In genomic region chr5:8247485-8247884, GRCh38 we compare ENCODE assay signal across 24 cellular contexts.
DNase-seq lines count a peak whose midpoint lies in the region; ATAC-seq, FAIRE-seq and TF ChIP-seq lines count a peak whose summit lies in the region.
"Had no signal": no experiment of that assay in that cellular context is flagged by ENCODE, and none has a peak within 500 bp of the region (broad histone marks: within the 10 kb centered on the region; RNA-seq: fewer than 3 reads in every experiment).

No MANE protein-coding gene starts in this region.

- H3K36me3 ChIP-seq in astrocyte (ENCODE audit: insufficient read depth, low read length), result no peaks in the 10 kb centered on the region
- no peaks in the 10 kb centered on the region for H3K36me3 ChIP-seq in neural progenitor cell

- H3K9me3 Mint-ChIP-seq in astrocyte (ENCODE audit: unreplicated experiment) (no peaks in the 10 kb centered on the region), neural progenitor cell (no peaks in the 10 kb centered on the region), mesothelial cell of epicardium (no peaks in the 10 kb centered on the region)
- H3K9me3 Mint-ChIP-seq in activated T-helper 17 cell treated with anti-CD3 and anti-CD28 coated beads, Interleukin-2, amount 50 U/mL, for 72 hours, result peaks cover 15% of the 10 kb centered on the region
- H3K9me3 Mint-ChIP-seq: activated naive CD8-positive, alpha-beta T cell treated with anti-CD3 and anti-CD28 coated beads, Interleukin-2, amount 10 ng/mL, durations not matched to agents 7 days and 5 days had no signal

- ATAC-seq in left colon, result no peak
- no peak for ATAC-seq in activated T-helper 17 cell treated with anti-CD3 and anti-CD28 coated beads, Interleukin-2, amount 50 U/mL, for 72 hours (replicated peaks)
- ATAC-seq: left lobe of liver had no signal

- H3K27me3 ChIP-seq in astrocyte (ENCODE audit: insufficient read depth, low read length), result no peaks in the 10 kb centered on the region
- H3K27me3 ChIP-seq in neural progenitor cell, result no peaks in the 10 kb centered on the region

- no peaks in the 10 kb centered on the region for H3K36me3 Mint-ChIP-seq in astrocyte (ENCODE audit: low read depth, unreplicated experiment)
- H3K36me3 Mint-ChIP-seq in neural progenitor cell, result no peaks in the 10 kb centered on the region
- no peaks in the 10 kb centered on the region for H3K36me3 Mint-ChIP-seq in activated T-helper 17 cell treated with anti-CD3 and anti-CD28 coated beads, Interleukin-2, amount 50 U/mL, for 72 hours (ENCODE audit: low read depth)
- no peaks in the 10 kb centered on the region for H3K36me3 Mint-ChIP-seq in mesothelial cell of epicardium
- H3K36me3 Mint-ChIP-seq: activated naive CD8-positive, alpha-beta T cell treated with anti-CD3 and anti-CD28 coated beads, Interleukin-2, amount 10 ng/mL, durations not matched to agents 7 days and 5 days; CD14-positive monocyte had no signal

- H3K27me3 Mint-ChIP-seq in astrocyte (ENCODE audit: low read depth, unreplicated experiment) (peaks cover 16% of the 10 kb centered on the region), neural progenitor cell (ENCODE audit: insufficient read depth, low read depth) (no peaks in the 10 kb centered on the region), mesothelial cell of epicardium (ENCODE audit: low read depth) (peaks cover 20% of the 10 kb centered on the region)
- H3K27me3 Mint-ChIP-seq in activated T-helper 17 cell treated with anti-CD3 and anti-CD28 coated beads, Interleukin-2, amount 50 U/mL, for 72 hours, result no peaks in the 10 kb centered on the region
- H3K27me3 Mint-ChIP-seq: activated naive CD8-positive, alpha-beta T cell treated with anti-CD3 and anti-CD28 coated beads, Interleukin-2, amount 10 ng/mL, durations not matched to agents 7 days and 5 days had no signal

- H3K9me3 ChIP-seq in astrocyte (ENCODE audit: insufficient read depth, low read depth, low read length) (no peaks in the 10 kb centered on the region), neural progenitor cell (ENCODE audit: low read depth) (no peaks in the 10 kb centered on the region)

- no peak overlapping the region for H2AFZ ChIP-seq in astrocyte (ENCODE audit: low read depth, low read length)
- H2AFZ ChIP-seq in neural progenitor cell (replicated peaks), result no peak overlapping the region

- H3K4me3 ChIP-seq in astrocyte (ENCODE audit: insufficient read depth, low read depth, low read length) (no peak overlapping the region), neural progenitor cell (no peak overlapping the region)
- H3K4me3 ChIP-seq: SK-N-MC, smooth muscle cell had no signal

- intact Hi-C loops in left colon (cut with DNase I, micrococcal nuclease), result no loop called here

- H3K4me3 Mint-ChIP-seq in astrocyte (ENCODE audit: unreplicated experiment) (no peak overlapping the region), neural progenitor cell (no peak overlapping the region), mesothelial cell of epicardium (no peak overlapping the region)
- no peak overlapping the region for H3K4me3 Mint-ChIP-seq in activated T-helper 17 cell treated with anti-CD3 and anti-CD28 coated beads, Interleukin-2, amount 50 U/mL, for 72 hours
- H3K4me3 Mint-ChIP-seq: activated naive CD8-positive, alpha-beta T cell treated with anti-CD3 and anti-CD28 coated beads, Interleukin-2, amount 10 ng/mL, durations not matched to agents 7 days and 5 days; CD14-positive monocyte had no signal

- H4K20me1 ChIP-seq in astrocyte (ENCODE audit: insufficient read depth, low read length) (no peaks in the 10 kb centered on the region), neural progenitor cell (ENCODE audit: low read depth) (no peaks in the 10 kb centered on the region)

- no peaks in the 10 kb centered on the region for H3K4me1 Mint-ChIP-seq in astrocyte (ENCODE audit: low read depth, unreplicated experiment)
- no peaks in the 10 kb centered on the region for H3K4me1 Mint-ChIP-seq in neural progenitor cell
- H3K4me1 Mint-ChIP-seq in activated T-helper 17 cell treated with anti-CD3 and anti-CD28 coated beads, Interleukin-2, amount 50 U/mL, for 72 hours, result no peaks in the 10 kb centered on the region
- no peaks in the 10 kb centered on the region for H3K4me1 Mint-ChIP-seq in mesothelial cell of epicardium
- H3K4me1 Mint-ChIP-seq: activated naive CD8-positive, alpha-beta T cell treated with anti-CD3 and anti-CD28 coated beads, Interleukin-2, amount 10 ng/mL, durations not matched to agents 7 days and 5 days; CD14-positive monocyte had no signal

- no peaks in the 10 kb centered on the region for H3F3A ChIP-seq in neural progenitor cell (ENCODE audit: low read depth)

- H3K27ac Mint-ChIP-seq in astrocyte (ENCODE audit: unreplicated experiment), result no peak overlapping the region
- H3K27ac Mint-ChIP-seq in neural progenitor cell, result no peak overlapping the region
- no peak overlapping the region for H3K27ac Mint-ChIP-seq in activated T-helper 17 cell treated with anti-CD3 and anti-CD28 coated beads, Interleukin-2, amount 50 U/mL, for 72 hours
- H3K27ac Mint-ChIP-seq in mesothelial cell of epicardium, result no peak overlapping the region
- H3K27ac Mint-ChIP-seq: activated naive CD8-positive, alpha-beta T cell treated with anti-CD3 and anti-CD28 coated beads, Interleukin-2, amount 10 ng/mL, durations not matched to agents 7 days and 5 days had no signal

- peak; percentile 1 for DNase-seq in NCI-H1694 (lab: John Stamatoyannopoulos, UW)
- DNase-seq in NCI-H1694 treated with DMSO at 0.1 percent for 48 hours (lab: John Stamatoyannopoulos, UW), result no peak
- DNase-seq in NCI-H748 (lab: John Stamatoyannopoulos, UW; ENCODE audit: unreplicated experiment), result peak; percentile 47
- DNase-seq in astrocyte (ENCODE audit: low read depth), result no peak
- no peak for DNase-seq in neural progenitor cell (ENCODE audit: low spot score)
- DNase-seq in left colon, result no peak
- DNase-seq in mesothelial cell of epicardium (ENCODE audit: low spot score in 2 of 2, unreplicated experiment in 2 of 2), result no peak
- DNase-seq: activated CD4-positive, CD25-positive, alpha-beta regulatory T cell; activated CD8-positive, alpha-beta memory T cell treated with anti-CD3 and anti-CD28 coated beads for 24 hours; activated naive CD8-positive, alpha-beta T cell treated with anti-CD3 and anti-CD28 coated beads, Interleukin-2, amount 10 ng/mL, durations not matched to agents 7 days and 5 days; KBM-7; midbrain; NCI-H1048; NCI-H2107; stimulated activated CD4-positive, alpha-beta T cell treated with anti-CD3 and anti-CD28 coated beads, Interleukin-4, amount 100 ng/mL, for 24 hours; T-helper 9 cell had no signal

- H3K9ac ChIP-seq in astrocyte (ENCODE audit: low read length) (no peak overlapping the region), neural progenitor cell (no peak overlapping the region)

- H3K27ac ChIP-seq in astrocyte (ENCODE audit: low read depth, low read length) (no peak overlapping the region), neural progenitor cell (no peak overlapping the region)
- H3K27ac ChIP-seq: SK-N-MC had no signal

- H3K79me2 ChIP-seq in astrocyte (ENCODE audit: insufficient read depth, low read length), result no peaks in the 10 kb centered on the region
- H3K79me2 ChIP-seq in neural progenitor cell (ENCODE audit: low read depth), result no peaks in the 10 kb centered on the region

- H3K4me1 ChIP-seq in astrocyte (ENCODE audit: insufficient read depth, low read length) (no peaks in the 10 kb centered on the region), neural progenitor cell (no peaks in the 10 kb centered on the region)

- H3K4me2 ChIP-seq in astrocyte (ENCODE audit: low read length) (no peak overlapping the region), neural progenitor cell (no peak overlapping the region)
- H3K4me2 ChIP-seq: smooth muscle cell had no signal

- TF ChIP-seq CTCF in astrocyte (IDR thresholded peaks at IDR 0.05; ENCODE audit: insufficient read depth, low read depth, low read length) (peak; percentile 4), neural progenitor cell (IDR thresholded peaks at IDR 0.05) (peak; percentile 16), mesothelial cell of epicardium (IDR thresholded peaks at IDR 0.05; ENCODE audit: unreplicated experiment) (no peak)

- FAIRE-seq in astrocyte (lab: Jason Lieb, UNC), result no peak
- FAIRE-seq: A204.1, bronchial epithelial cell, RCC 7860 had no signal

Comparison
In these comparisons a context has a peak if more than half of its experiments do, and no peak if none do; other contexts are left out.
1. DNase-seq: peak in NCI-H1694 (single experiment) and NCI-H748 (single experiment); none in NCI-H1694 treated with DMSO at 0.1 percent for 48 hours (single experiment), astrocyte (single experiment), neural progenitor cell (single experiment), left colon (0 of 2) and mesothelial cell of epicardium (0 of 2).